15 cellular contexts compared by ENCODE assay signal in the genomic region with DNA sequence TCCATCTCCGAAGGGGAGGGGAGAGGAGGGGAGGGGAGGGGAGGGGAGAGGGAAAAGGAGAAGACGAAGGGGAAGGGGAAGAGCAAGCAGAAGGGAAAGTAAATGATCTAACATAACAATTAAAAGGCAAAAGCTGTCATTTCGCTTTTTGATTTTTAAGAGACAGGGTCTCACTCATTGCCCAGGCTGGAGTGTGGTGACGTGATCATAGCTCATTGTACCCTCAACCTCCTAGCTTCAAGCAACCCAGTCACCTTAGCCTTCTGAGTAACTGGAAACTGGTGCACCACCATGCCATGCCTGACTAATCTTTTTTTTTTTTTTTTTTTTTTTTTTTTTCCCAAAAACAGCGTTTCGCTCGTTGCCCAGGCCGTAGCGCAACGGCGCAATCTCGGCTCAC.
"Had no signal": no experiment of that assay in that cellular context is flagged by ENCODE, and none has a peak within 500 bp of the region (broad histone marks: within the 10 kb centered on the region; RNA-seq: fewer than 3 reads in every experiment).

No MANE protein-coding gene starts in this region.

- H3K36me3 ChIP-seq: neutrophil, upper lobe of left lung had no signal

- H3K4me3 ChIP-seq: body of pancreas, coronary artery, lung, upper lobe of left lung had no signal

- DNase-seq: activated CD4-positive, alpha-beta T cell treated with anti-CD3 and anti-CD28 coated beads, Interleukin-2, amount 10 ng/mL, durations not matched to agents 7 days and 5 days; activated T-cell treated with anti-CD3 and anti-CD28 coated beads for 4 hours; body of pancreas; central memory CD4-positive, alpha-beta T cell; effector CD8-positive, alpha-beta T cell; foreskin melanocyte; head of caudate nucleus; left colon; naive thymus-derived CD8-positive, alpha-beta T cell; stimulated activated CD4-positive, alpha-beta T cell treated with anti-CD3 and anti-CD28 coated beads, Interleukin-15, amount 100 ng/mL, for 24 hours had no signal

- H3K27me3 ChIP-seq: body of pancreas, neutrophil, upper lobe of left lung had no signal

- ATAC-seq: body of pancreas; left colon; naive thymus-derived CD8-positive, alpha-beta T cell had no signal

- H3K9me3 ChIP-seq: body of pancreas, neutrophil, upper lobe of left lung had no signal

- H3K27ac ChIP-seq: body of pancreas, coronary artery, neutrophil, upper lobe of left lung, VCaP had no signal
